8 cellular contexts compared by ENCODE assay signal in the genomic region with DNA sequence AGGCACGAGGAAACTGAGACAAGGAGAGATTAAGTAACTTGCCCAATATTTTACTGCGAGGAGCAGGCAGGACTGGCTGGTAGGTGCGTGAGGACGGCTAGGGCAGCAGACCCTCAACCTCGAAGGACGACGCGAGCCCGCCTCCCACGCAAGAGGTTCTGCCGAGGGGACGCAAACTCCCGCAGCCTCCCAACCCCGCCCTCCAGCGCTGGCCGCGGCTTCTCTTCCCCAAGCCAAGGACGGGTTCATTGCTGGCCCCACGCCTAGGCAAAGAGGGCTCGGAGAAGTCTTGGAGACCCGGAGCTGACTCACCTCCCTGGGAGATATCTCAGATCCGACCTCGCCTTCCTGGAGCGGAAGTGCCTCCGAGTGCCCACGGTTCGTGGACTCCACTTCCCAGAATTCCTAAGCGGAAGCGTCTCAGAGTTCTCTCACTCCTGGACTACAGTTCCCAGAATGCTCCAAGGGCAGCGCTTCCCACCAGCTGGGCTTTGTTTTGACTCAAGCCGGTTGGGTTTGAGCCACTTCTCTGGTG. TPM values are rescaled to one million over a fixed set of nuclear protein-coding genes. Genes with fewer than 3 reads are reported as not detected.
DNase-seq lines count a peak whose midpoint lies in the region; ATAC-seq and TF ChIP-seq lines count a peak whose summit lies in the region.

A gene (minus strand): TSS at position 367 of the 535 bp plus-strand sequence. CDS start 1,621 bp downstream, outside the sequence.

- H3K9me3 ChIP-seq in colonic mucosa: no peaks in the 10 kb centered on the region

- peak within 1 kb of the TSS; percentile 83 for H3K4me3 Mint-ChIP-seq in activated CD4-positive, alpha-beta T cell treated with anti-CD3 and anti-CD28 coated beads for 36 hours

- H3K27me3 Mint-ChIP-seq in activated CD4-positive, alpha-beta T cell treated with anti-CD3 and anti-CD28 coated beads for 36 hours: no peaks in the 10 kb centered on the region

- ATAC-seq in GM19023 (IDR thresholded peaks at IDR 0.05; ENCODE audit: unreplicated experiment) (peak; percentile 88), HG03280 (IDR thresholded peaks at IDR 0.05; ENCODE audit: unreplicated experiment) (peak; percentile 84)
- ATAC-seq in activated CD4-positive, alpha-beta T cell treated with anti-CD3 and anti-CD28 coated beads for 36 hours: peak; percentile 97

- H3K27ac Mint-ChIP-seq in activated CD4-positive, alpha-beta T cell treated with anti-CD3 and anti-CD28 coated beads for 36 hours: peak within 1 kb of the TSS; percentile 64

- peaks cover 9% of the 10 kb centered on the region for H3K9me3 Mint-ChIP-seq in activated CD4-positive, alpha-beta T cell treated with anti-CD3 and anti-CD28 coated beads for 36 hours (ENCODE audit: low read depth)

- DNase-seq in AG09309 (ENCODE audit: low read depth): peak; percentile 88
- peak; percentile 90 to 97 for DNase-seq in NCI-H446 (lab: John Stamatoyannopoulos, UW)
- DNase-seq in activated CD4-positive, alpha-beta T cell treated with anti-CD3 and anti-CD28 coated beads for 36 hours: peak; percentile 87
- DNase-seq in colonic mucosa: peak; percentile 94
- DNase-seq in kidney tubule cell (ENCODE audit: low spot score): peak; percentile 97
- peak; percentile 15 to 41 for DNase-seq in stimulated activated CD4-positive, alpha-beta T cell treated with anti-CD3 and anti-CD28 coated beads, Interleukin-1b, Interleukin-23, amount 100 ng/mL, for 1 hour (ENCODE audit: low read depth in 2 of 2)

- POLR2A ChIA-PET in activated CD4-positive, alpha-beta T cell treated with anti-CD3 and anti-CD28 coated beads for 36 hours (lab: Charles Lee): interaction anchor here (0.6 kb wide), 1 partner anchor 140 kb away, joined by 3 read pairs; a partner anchor contains a TSS

- no peaks in the 10 kb centered on the region for H3K27me3 ChIP-seq in colonic mucosa

- no peak for TF ChIP-seq CTCF in AG09309 (IDR thresholded peaks at IDR 0.05; ENCODE audit: control insufficient read depth, insufficient read depth, low read depth, low read length, missing control alignments)
- no peak for TF ChIP-seq CTCF in colonic mucosa (IDR thresholded peaks at IDR 0.05)

- CTCF ChIA-PET in activated CD4-positive, alpha-beta T cell treated with anti-CD3 and anti-CD28 coated beads for 36 hours (lab: Charles Lee): interaction anchor here (0.9 to 1.3 kb wide), 3 partner anchors 41 to 303 kb away, joined by 3 to 4 read pairs (median 3); no protein-coding TSS in a partner anchor

- peaks cover 30% of the 10 kb centered on the region for H3K36me3 Mint-ChIP-seq in activated CD4-positive, alpha-beta T cell treated with anti-CD3 and anti-CD28 coated beads for 36 hours (ENCODE audit: low read depth)

- peak within 1 kb of the TSS; percentile 63 to 91 for H3K9ac ChIP-seq in colonic mucosa (ENCODE audit: low read depth in 2 of 2, low read length in 2 of 2)

- no peaks in the 10 kb centered on the region for H3K4me1 ChIP-seq in colonic mucosa

- intact Hi-C loops in activated CD4-positive, alpha-beta T cell treated with anti-CD3 and anti-CD28 coated beads for 36 hours (cut with DNase I, micrococcal nuclease): loop anchor here (1.0 to 2.0 kb wide), 13 partner anchors 92 to 369 kb away; a partner anchor contains a TSS
- intact Hi-C loops in colonic mucosa (cut with DNase I): loop anchor here (5.0 kb wide), 1 partner anchor 97 kb away; no protein-coding TSS in a partner anchor

- H3K36me3 ChIP-seq in colonic mucosa: no peaks in the 10 kb centered on the region

- H3K4me1 Mint-ChIP-seq in activated CD4-positive, alpha-beta T cell treated with anti-CD3 and anti-CD28 coated beads for 36 hours: peaks cover 12% of the 10 kb centered on the region

- peak within 1 kb of the TSS; percentile 56 for H3K27ac ChIP-seq in colonic mucosa

- H3K4me3 ChIP-seq in AG09309 (ENCODE audit: control insufficient read depth, low read depth, low read length): peak within 1 kb of the TSS; percentile 82
- H3K4me3 ChIP-seq in colonic mucosa: peak within 1 kb of the TSS; percentile 73

RNA-seq across cellular contexts. Expression of the gene that starts here (rescaled TPM):
- total RNA-seq in activated CD4-positive, alpha-beta T cell treated with anti-CD3 and anti-CD28 coated beads for 36 hours: 1 to 10 TPM; 2.1 to 2.7 TPM
- total RNA-seq in colonic mucosa: 1 to 10 TPM; 3.1 to 5.4 TPM

Comparison
In these comparisons a context has a peak if more than half of its experiments do, and no peak if none do; other contexts are left out.
1. Peak in every context shown above with its lines: DNase-seq, ATAC-seq, H3K4me3 ChIP-seq and H3K27ac ChIP-seq.
2. DNase-seq: peak in every context shown above with its lines; median percentile 97 in kidney tubule cell; 94 in colonic mucosa; 94 in NCI-H446; 88 in AG09309; 87 in activated CD4-positive, alpha-beta T cell treated with anti-CD3 and anti-CD28 coated beads for 36 hours; 28 in stimulated activated CD4-positive, alpha-beta T cell treated with anti-CD3 and anti-CD28 coated beads, Interleukin-1b, Interleukin-23, amount 100 ng/mL, for 1 hour.